In genomic region chrX:19514791-19515614, GRCh38 we compare ENCODE assay signal across 8 cellular contexts. TPM values are rescaled to one million over a fixed set of nuclear protein-coding genes. Genes with fewer than 3 reads are reported as not detected.
DNase-seq lines count a peak whose midpoint lies in the region; ATAC-seq and TF ChIP-seq lines count a peak whose summit lies in the region.

Gene MAP3K15, minus strand, starts transcription at chrX:19515508. Its CDS starts 247 bp downstream, at chrX:19515261.

- WGBS in thyroid gland, 2 donors: 0 to 8% methylated on average over 1 to 9 of the region's 100 CpGs

- H3K4me1 ChIP-seq in adipocyte (ENCODE audit: control insufficient read depth, insufficient read depth, low read length) (no peaks in the 10 kb centered on the region), thyroid gland (peaks cover 0 to 8% of the 10 kb centered on the region in 2 donors)

- no peak within 1 kb of the TSS for H3K9ac ChIP-seq in adipocyte (ENCODE audit: low read length)

- H3K9me3 ChIP-seq in adipocyte (ENCODE audit: control insufficient read depth, low read length) (peaks cover 13% of the 10 kb centered on the region), thyroid gland (no peaks in the 10 kb centered on the region)

- peak; percentile 5 for DNase-seq in activated naive CD4-positive, alpha-beta T cell treated with Interleukin-2 at 50 U/mL for 16 hours
- DNase-seq in activated naive CD4-positive, alpha-beta T cell (lab: John Stamatoyannopoulos, UW): no peak
- peak; percentile 19 for DNase-seq in NCI-H2196 (lab: John Stamatoyannopoulos, UW; ENCODE audit: unreplicated experiment)
- DNase-seq in adipocyte (ENCODE audit: low read depth): peak; percentile 40
- no peak for DNase-seq in kidney epithelial cell (ENCODE audit: low read depth)
- DNase-seq in thyroid gland: peak; percentile 47 to 51

- no peak for TF ChIP-seq POLR2A in thyroid gland (IDR thresholded peaks at IDR 0.05)

- intact Hi-C loops in thyroid gland (cut with DNase I): no loop called here

- H3K36me3 ChIP-seq in adipocyte (ENCODE audit: control insufficient read depth, insufficient read depth, low read length, severe bottlenecking): no peaks in the 10 kb centered on the region
- H3K36me3 ChIP-seq in kidney epithelial cell (ENCODE audit: control insufficient read depth, insufficient read depth, low read length): no peaks in the 10 kb centered on the region
- H3K36me3 ChIP-seq in thyroid gland: no peaks in the 10 kb centered on the region

- ATAC-seq in HG02852 (IDR thresholded peaks at IDR 0.05; ENCODE audit: unreplicated experiment) (no peak), HG03095 (IDR thresholded peaks at IDR 0.05; ENCODE audit: unreplicated experiment) (no peak)

- TF ChIP-seq CTCF in kidney epithelial cell (IDR thresholded peaks at IDR 0.05; ENCODE audit: insufficient read depth, low read length, poor library complexity, severe bottlenecking) (no peak), thyroid gland (IDR thresholded peaks at IDR 0.05) (peak in 1 of 6 experiments; percentile 19)

- no peak within 1 kb of the TSS for H3K4me3 ChIP-seq in adipocyte (ENCODE audit: low read length)
- H3K4me3 ChIP-seq in kidney epithelial cell (ENCODE audit: low read depth, low read length): peak within 1 kb of the TSS; percentile 23
- H3K4me3 ChIP-seq in thyroid gland (replicated peaks in 1 of 3): peak within 1 kb of the TSS in 1 of 3 donors; percentile 12

- no peak within 1 kb of the TSS for H3K27ac ChIP-seq in thyroid gland

- H3K27me3 ChIP-seq in adipocyte (replicated peaks; ENCODE audit: control insufficient read depth, insufficient read depth, low read length): peaks cover 19% of the 10 kb centered on the region
- H3K27me3 ChIP-seq in kidney epithelial cell (ENCODE audit: control insufficient read depth, insufficient read depth, low read length): peaks cover 2% of the 10 kb centered on the region
- peaks cover 3% of the 10 kb centered on the region for H3K27me3 ChIP-seq in thyroid gland

RNA-seq across cellular contexts. Expression of gene MAP3K15, which starts in this region (rescaled TPM):
- total RNA-seq in kidney epithelial cell (1.5 and 2.2 TPM in 2 replicates), thyroid gland (not detected)

Comparison
In these comparisons a context has a peak if more than half of its experiments do, and no peak if none do; other contexts are left out.
1. DNase-seq: peak in activated naive CD4-positive, alpha-beta T cell treated with Interleukin-2 at 50 U/mL for 16 hours (single experiment), NCI-H2196 (single experiment) and adipocyte (single experiment); none in activated naive CD4-positive, alpha-beta T cell (0 of 4) and kidney epithelial cell (single experiment).
2. Peak in DNase-seq in thyroid gland; RNA of the gene not detected or under 1 TPM.